ENCODE assay signal across 25 cellular contexts in the genomic region with DNA sequence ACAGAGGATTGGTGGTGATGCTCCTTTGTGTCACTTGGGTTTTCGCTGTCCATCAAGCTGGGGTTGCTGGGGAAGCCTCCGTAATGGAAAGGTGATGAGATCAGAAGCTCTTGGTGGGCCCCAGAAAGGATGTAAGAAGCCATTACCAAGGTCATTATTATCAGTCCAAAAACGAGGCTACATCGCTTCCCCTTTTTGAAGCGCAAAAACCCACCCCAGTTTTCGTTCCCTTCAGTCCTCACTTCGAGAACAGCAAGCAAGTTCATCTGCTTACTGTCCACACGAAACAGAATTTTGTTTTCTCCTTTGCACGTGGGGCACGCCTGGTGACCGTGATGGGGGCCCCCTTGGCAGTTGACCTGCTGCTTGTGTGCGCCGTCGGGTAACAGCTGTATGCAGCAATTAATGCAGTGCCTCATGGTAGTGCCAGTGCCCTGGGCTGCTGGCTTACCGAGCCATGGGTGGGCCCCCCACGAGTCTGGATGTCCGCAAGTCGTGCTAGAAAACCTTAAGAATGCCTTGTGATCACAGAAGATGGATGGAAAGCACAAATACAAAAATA. TPM values are rescaled to one million over a fixed set of nuclear protein-coding genes. Genes with fewer than 3 reads are reported as not detected.
DNase-seq lines count a peak whose midpoint lies in the region; ATAC-seq and TF ChIP-seq lines count a peak whose summit lies in the region.
"Had no signal": no experiment of that assay in that cellular context is flagged by ENCODE, and none has a peak within 500 bp of the region (broad histone marks: within the 10 kb centered on the region; RNA-seq: fewer than 3 reads in every experiment).

No MANE protein-coding gene starts in this region.

- H3K27ac Mint-ChIP-seq in dendritic cell treated with granulocyte-macrophage colony-stimulating factor and Interleukin-4, amounts not matched to agents 40 ng/mL and 50 ng/mL, for 4 days, result peak overlapping the region; percentile 25
- H3K27ac Mint-ChIP-seq: activated naive CD8-positive, alpha-beta T cell treated with anti-CD3 and anti-CD28 coated beads for 36 hours; mesothelial cell of epicardium; natural killer cell had no signal

- H3F3A ChIP-seq in MM.1S (ENCODE audit: insufficient read depth, low read length), result peaks cover 24% of the 10 kb centered on the region

- peaks cover 6 to 14% of the 10 kb centered on the region in 2 donors for H3K4me1 ChIP-seq in neuronal stem cell (ENCODE audit: control insufficient read depth in 2 of 2, insufficient read depth in 1 of 2, low read depth in 1 of 2, low read length in 2 of 2)
- H3K4me1 ChIP-seq in MM.1S (ENCODE audit: low read length), result peaks cover 36% of the 10 kb centered on the region
- H3K4me1 ChIP-seq: left ventricle myocardium inferior had no signal

- H3K14ac ChIP-seq in neuronal stem cell (ENCODE audit: low read length), result peak overlapping the region; percentile 42

- H3K9me2 ChIP-seq in MM.1S (replicated peaks; ENCODE audit: insufficient read depth, low read length), result no peaks in the 10 kb centered on the region

- H4K20me1 ChIP-seq in MM.1S (ENCODE audit: insufficient read depth, low read length), result peaks cover 11% of the 10 kb centered on the region; the same call in 1 of the 2 replicates

- peak; percentile 62 for DNase-seq in CD1c-positive myeloid dendritic cell (ENCODE audit: extremely low spot score)
- DNase-seq in NOMO-1 (lab: John Stamatoyannopoulos, UW; ENCODE audit: unreplicated experiment in 2 of 2), result peak; percentile 37 to 60
- DNase-seq in neuronal stem cell (ENCODE audit: low spot score), result no peak
- DNase-seq in NCI-H2227 treated with DMSO at 0.1 percent for 48 hours (lab: John Stamatoyannopoulos, UW), result no peak
- DNase-seq in MM.1S, result no peak
- DNase-seq in sciatic nerve (ENCODE audit: low spot score), result no peak
- no peak for DNase-seq in ACHN
- DNase-seq: activated effector memory CD4-positive, alpha-beta T cell treated with Interleukin-2 at 50 U/mL for 16 hours; activated naive CD8-positive, alpha-beta T cell treated with anti-CD3 and anti-CD28 coated beads for 36 hours; central memory CD4-positive, alpha-beta T cell; dermis blood vessel endothelial cell; EL; H7; left ventricle myocardium inferior; MG63; natural killer cell; NCI-H1436; NCI-H2081 treated with DMSO at 0.1 percent for 48 hours; NCI-H748 treated with DMSO at 0.1 percent for 48 hours; small intestine; T-helper 2 cell had no signal

- ATAC-seq in sciatic nerve, result no peak
- ATAC-seq: natural killer cell, SK-N-SH treated with all-trans-retinoic acid at 6 μM for 48 hours had no signal

- no peak overlapping the region for H4K8ac ChIP-seq in neuronal stem cell (ENCODE audit: low read depth, low read length)

- peaks cover 0 to 9% of the 10 kb centered on the region in 2 donors for H3K9me3 ChIP-seq in neuronal stem cell (replicated peaks in 1 of 2; ENCODE audit: control insufficient read depth in 2 of 2, insufficient read depth in 1 of 2, low read depth in 1 of 2, low read length in 2 of 2)
- H3K9me3 ChIP-seq in MM.1S (replicated peaks; ENCODE audit: insufficient read depth, low read length), result no peaks in the 10 kb centered on the region
- H3K9me3 ChIP-seq: MG63 had no signal

- WGBS in neuronal stem cell (ENCODE audit: extremely low coverage in 2 of 2, insufficient read length in 2 of 2, insufficient replicate concordance in 1 of 2), 2 donors, result no CpG with 5 or more reads among the region's 18 CpGs

- H3K23ac ChIP-seq in neuronal stem cell (ENCODE audit: low read depth, low read length, poor library complexity), result no peak overlapping the region

- H3K36me3 Mint-ChIP-seq in dendritic cell treated with granulocyte-macrophage colony-stimulating factor and Interleukin-4, amounts not matched to agents 40 ng/mL and 50 ng/mL, for 4 days (ENCODE audit: low read depth), result peaks cover 35% of the 10 kb centered on the region
- H3K36me3 Mint-ChIP-seq: activated naive CD8-positive, alpha-beta T cell treated with anti-CD3 and anti-CD28 coated beads for 36 hours; natural killer cell had no signal

- in situ Hi-C loops in ACHN (cut with HindIII; ENCODE audit: low pct_ligation_motif_present, low pct_unique_long_range_greater_than_20kb, low sequenced_read_pairs), result no loop called here

- H3K4me2 ChIP-seq in neuronal stem cell (ENCODE audit: insufficient read depth, low read length, poor library complexity, severe bottlenecking) (no peak overlapping the region), MM.1S (ENCODE audit: low read depth, low read length) (no peak overlapping the region)

- no peak overlapping the region for H3K18ac ChIP-seq in neuronal stem cell (ENCODE audit: low read length)

- no peak overlapping the region for H2BK120ac ChIP-seq in neuronal stem cell (ENCODE audit: low read depth, low read length)

- H2BK12ac ChIP-seq in neuronal stem cell (ENCODE audit: low read length), result no peak overlapping the region

- no peak overlapping the region for H2AFZ ChIP-seq in neuronal stem cell (ENCODE audit: low read length)
- H2AFZ ChIP-seq in MM.1S (ENCODE audit: low read length), result no peak overlapping the region

- no peaks in the 10 kb centered on the region for H3K9me3 Mint-ChIP-seq in dendritic cell treated with granulocyte-macrophage colony-stimulating factor and Interleukin-4, amounts not matched to agents 40 ng/mL and 50 ng/mL, for 4 days
- H3K9me3 Mint-ChIP-seq: mesothelial cell of epicardium, natural killer cell had no signal

- no peak overlapping the region for H2BK5ac ChIP-seq in neuronal stem cell (ENCODE audit: low read length)

- H3K4me3 Mint-ChIP-seq in dendritic cell treated with granulocyte-macrophage colony-stimulating factor and Interleukin-4, amounts not matched to agents 40 ng/mL and 50 ng/mL, for 4 days, result no peak overlapping the region
- H3K4me3 Mint-ChIP-seq: activated naive CD8-positive, alpha-beta T cell treated with anti-CD3 and anti-CD28 coated beads for 36 hours; mesothelial cell of epicardium; natural killer cell had no signal

- intact Hi-C loops in dendritic cell treated with granulocyte-macrophage colony-stimulating factor and Interleukin-4, amounts not matched to agents 40 ng/mL and 50 ng/mL, for 4 days (cut with micrococcal nuclease), result loop anchor here (10.0 kb wide), 1 partner anchor 99 kb away; no protein-coding TSS in a partner anchor
- intact Hi-C loops in sciatic nerve (cut with DNase I), result no loop called here

- H3K9ac ChIP-seq in neuronal stem cell (ENCODE audit: low read depth, low read length, poor library complexity), result no peak overlapping the region
- no peak overlapping the region for H3K9ac ChIP-seq in MM.1S (ENCODE audit: low read length)

- H3K27me3 ChIP-seq in neuronal stem cell (ENCODE audit: control insufficient read depth in 3 of 3, insufficient read depth in 3 of 3, low read depth in 1 of 3, low read length in 3 of 3) (no peaks in the 10 kb centered on the region), MM.1S (replicated peaks; ENCODE audit: insufficient read depth, low read length) (no peaks in the 10 kb centered on the region)
- H3K27me3 ChIP-seq: MG63 had no signal

- no peak overlapping the region for H3K4me3 ChIP-seq in neuronal stem cell (ENCODE audit: low read length in 2 of 2)
- H3K4me3 ChIP-seq in MM.1S (ENCODE audit: low read length), result no peak overlapping the region
- H3K4me3 ChIP-seq: left ventricle myocardium inferior, MG63 had no signal

- H3K4me1 Mint-ChIP-seq in dendritic cell treated with granulocyte-macrophage colony-stimulating factor and Interleukin-4, amounts not matched to agents 40 ng/mL and 50 ng/mL, for 4 days (ENCODE audit: low read depth), result peaks cover 75% of the 10 kb centered on the region
- H3K4me1 Mint-ChIP-seq: natural killer cell had no signal

- H3K27me3 Mint-ChIP-seq in dendritic cell treated with granulocyte-macrophage colony-stimulating factor and Interleukin-4, amounts not matched to agents 40 ng/mL and 50 ng/mL, for 4 days, result peaks cover 19% of the 10 kb centered on the region

- no peak overlapping the region for H2BK15ac ChIP-seq in neuronal stem cell (ENCODE audit: low read length)

- H3K27ac ChIP-seq in neuronal stem cell (replicated peaks; ENCODE audit: low read length) (no peak overlapping the region), MM.1S (ENCODE audit: low read length) (no peak overlapping the region)
- H3K27ac ChIP-seq: C4-2B, left ventricle myocardium inferior had no signal

- H4K91ac ChIP-seq in neuronal stem cell (ENCODE audit: low read depth, low read length, poor library complexity), result no peak overlapping the region

- H3K4ac ChIP-seq in neuronal stem cell (ENCODE audit: low read length), result no peak overlapping the region

- no peak for TF ChIP-seq CTCF in MM.1S (IDR thresholded peaks at IDR 0.05; ENCODE audit: low read length)

- no peak overlapping the region for H2AK5ac ChIP-seq in neuronal stem cell (ENCODE audit: low read depth, low read length)

- H3K79me2 ChIP-seq in MM.1S (ENCODE audit: low read length), result peaks cover 98% of the 10 kb centered on the region

- H3K36me3 ChIP-seq in neuronal stem cell (replicated peaks in 1 of 2; ENCODE audit: control insufficient read depth in 2 of 2, insufficient read depth in 2 of 2, low read length in 2 of 2), result peaks cover 0 to 36% of the 10 kb centered on the region in 2 donors
- peaks cover 24% of the 10 kb centered on the region for H3K36me3 ChIP-seq in MM.1S (replicated peaks; ENCODE audit: insufficient read depth, low read length)
- H3K36me3 ChIP-seq: left ventricle myocardium inferior, MG63 had no signal

- no peaks in the 10 kb centered on the region for H3K79me1 ChIP-seq in neuronal stem cell (ENCODE audit: low read depth, low read length)

RNA-seq across cellular contexts. Expression of gene CHST15, which starts 47.5 kb away (rescaled TPM):
- 0.42 TPM for polyA plus RNA-seq in neuronal stem cell (2013, experiment 1 of 2)
- 0.43 TPM for polyA plus RNA-seq in neuronal stem cell (2013, experiment 2 of 2)
- 31.7 TPM for total RNA-seq in sciatic nerve

Comparison
In these comparisons a context has a peak if more than half of its experiments do, and no peak if none do; other contexts are left out.
1. DNase-seq: peak in CD1c-positive myeloid dendritic cell (single experiment) and NOMO-1 (2 of 2); none in neuronal stem cell (single experiment), NCI-H2227 treated with DMSO at 0.1 percent for 48 hours (single experiment), MM.1S (single experiment), sciatic nerve (single experiment) and ACHN (single experiment).